In genomic region chr20:17938889-17939619, GRCh38 we compare ENCODE assay signal across 8 cellular contexts. TPM values are rescaled to one million over a fixed set of nuclear protein-coding genes. Genes with fewer than 3 reads are reported as not detected.
A peak's percentile ranks its signal among the peaks of the same experiment; 100 is the strongest.
DNase-seq lines count a peak whose midpoint lies in the region; ATAC-seq and TF ChIP-seq lines count a peak whose summit lies in the region.

No MANE protein-coding gene starts in this region.

- 35% methylated on average over 13 of the region's 13 CpGs for WGBS in HUES64
- 19% methylated on average over 13 of the region's 13 CpGs for WGBS in aorta, 2 donors

- TF ChIP-seq CTCF in PC-3 (conservative IDR thresholded peaks at IDR 0.05; ENCODE audit: low read depth, low read length): peak; percentile 87

- peak overlapping the region; percentile 73 for H3K27ac ChIP-seq in HUES64 (ENCODE audit: low read depth, low read length)
- no peak overlapping the region for H3K27ac ChIP-seq in PC-3 (ENCODE audit: low read length)
- peak overlapping the region in 1 of 2 donors; percentile 41 for H3K27ac ChIP-seq in aorta (ENCODE audit: low read depth in 1 of 2, low read length in 2 of 2)

- no peak overlapping the region for H2AFZ ChIP-seq in PC-3 (ENCODE audit: low read length)

- CTCF ChIA-PET in PC-3 (lab: Charles Lee): interaction anchor here (0.5 to 0.6 kb wide), 2 partner anchors 97 to 254 kb away, joined by 4 to 5 read pairs; no protein-coding TSS in a partner anchor

- H3K4me2 ChIP-seq in PC-3 (ENCODE audit: low read length): no peak overlapping the region

- H3K9me2 ChIP-seq in PC-3 (replicated peaks; ENCODE audit: low read length): no peaks in the 10 kb centered on the region

- no peaks in the 10 kb centered on the region for H3K79me2 ChIP-seq in PC-3 (ENCODE audit: low read length)

- peaks cover 10% of the 10 kb centered on the region for H3F3A ChIP-seq in PC-3 (ENCODE audit: low read length, unreplicated experiment)

- DNase-seq in EH (ENCODE audit: low read depth) (peak; percentile 73), PC-3 (peak; percentile 64), head of caudate nucleus (peak; percentile 49 to 85 (median 70)), posterior cingulate gyrus (peak; percentile 44 to 95 (median 68)), aorta (peak; percentile 74 to 86)
- peak; percentile 80 for DNase-seq in activated effector memory CD4-positive, alpha-beta T cell treated with anti-CD3 and anti-CD28 coated beads, Interleukin-2, amount 50 U/mL, for 16 hours

- H4K20me1 ChIP-seq in PC-3 (ENCODE audit: low read length): 0 out of 2 replicates have a peak, but pooled peaks cover 7% of the 10 kb centered on the region

- no peaks in the 10 kb centered on the region for H3K27me3 ChIP-seq in HUES64 (ENCODE audit: insufficient read depth, low read length)
- H3K27me3 ChIP-seq in PC-3 (ENCODE audit: low read length): no peaks in the 10 kb centered on the region
- no peaks in the 10 kb centered on the region for H3K27me3 ChIP-seq in aorta (ENCODE audit: control insufficient read depth in 1 of 2, insufficient read depth in 2 of 2, low read length in 1 of 2)

- H3K36me3 ChIP-seq in HUES64 (ENCODE audit: insufficient read depth, low read length): peaks cover 39% of the 10 kb centered on the region
- H3K36me3 ChIP-seq in PC-3 (ENCODE audit: low read depth, low read length): peaks cover 29% of the 10 kb centered on the region
- H3K36me3 ChIP-seq in aorta (ENCODE audit: control insufficient read depth in 1 of 2, insufficient read depth in 2 of 2, low read length in 1 of 2): peaks cover 3 to 4% of the 10 kb centered on the region in 2 donors

- H3K9me3 ChIP-seq in HUES64 (ENCODE audit: insufficient read depth, low read depth, low read length) (no peaks in the 10 kb centered on the region), PC-3 (ENCODE audit: low read length) (no peaks in the 10 kb centered on the region), aorta (ENCODE audit: control insufficient read depth, low read length) (no peaks in the 10 kb centered on the region)

- H3K4me3 ChIP-seq in HUES64 (ENCODE audit: low read length): no peak overlapping the region
- no peak overlapping the region for H3K4me3 ChIP-seq in PC-3 (ENCODE audit: low read length)
- no peak overlapping the region for H3K4me3 ChIP-seq in aorta (ENCODE audit: low read length in 2 of 2)

- ATAC-seq in GM21528 (IDR thresholded peaks at IDR 0.05; ENCODE audit: low FRiP score, unreplicated experiment) (peak; percentile 72), PC-3 (peak; percentile 77), aorta (ENCODE audit: low FRiP score) (peak; percentile 84)

- intact Hi-C loops in PC-3 (cut with micrococcal nuclease) (no loop called here), head of caudate nucleus (cut with DNase I) (no loop called here), posterior cingulate gyrus (cut with DNase I) (loop anchor here (10.0 kb wide), 1 partner anchor 1134 kb away; no protein-coding TSS in a partner anchor), aorta (cut with DNase I) (loop anchor here in 1 of 2 donors (10.0 kb wide), 1 partner anchor 434 kb away; no protein-coding TSS in a partner anchor)

- no TSS peak for BruUV-seq in PC-3 (replicated peaks; lab: Mats Ljungman, UMichigan)

- POLR2A ChIA-PET in PC-3 (lab: Charles Lee; ENCODE audit: unreplicated experiment): interaction anchor here (0.5 kb wide), 1 partner anchor 257 kb away, joined by 3 read pairs; the partner anchor contains the start of gene RRBP1

- peak overlapping the region; percentile 35; the same call in 1 of the 2 replicates for H3K9ac ChIP-seq in HUES64 (ENCODE audit: low read depth, low read length)
- H3K9ac ChIP-seq in PC-3 (ENCODE audit: low read length): no peak overlapping the region

- H3K4me1 ChIP-seq in HUES64 (ENCODE audit: insufficient read depth, low read length): peaks cover 41% of the 10 kb centered on the region
- no peaks in the 10 kb centered on the region for H3K4me1 ChIP-seq in PC-3 (ENCODE audit: insufficient read depth, low read length)
- peaks cover 0 to 2% of the 10 kb centered on the region in 2 donors for H3K4me1 ChIP-seq in aorta (ENCODE audit: control insufficient read depth in 1 of 2, insufficient read depth in 2 of 2, low read length in 2 of 2)

RNA-seq across cellular contexts. Expression of gene SNX5, which starts 29.5 kb away (rescaled TPM):
- 164 TPM for polyA plus RNA-seq in HUES64 (2013, experiment 1 of 2)
- polyA plus RNA-seq in HUES64 (2013, experiment 2 of 2): 154 TPM
- total RNA-seq in PC-3 (2014; rRNA removed): 159 and 189 TPM in 2 replicates
- 10 to 100 TPM; 51.2 to 70.9 TPM for total RNA-seq in aorta
- 10 to 100 TPM; 56.1 to 62.5 TPM for polyA plus RNA-seq in aorta

RNA-seq across cellular contexts. Expression of gene MGME1, which starts 29.8 kb away (rescaled TPM):
- polyA plus RNA-seq in HUES64 (2013, experiment 1 of 2): 37.9 TPM
- polyA plus RNA-seq in HUES64 (2013, experiment 2 of 2): 41.4 TPM
- 15.1 and 18.8 TPM in 2 replicates for total RNA-seq in PC-3 (2014; rRNA removed)
- total RNA-seq in aorta: 10 to 100 TPM; 10.8 to 14.7 TPM
- 10 to 100 TPM in 1 of 2 donors, 1 to 10 TPM in 1; 8.8 to 13.4 TPM for polyA plus RNA-seq in aorta
